11 cellular contexts compared by ENCODE assay signal in genomic region chr10:9828110-9828509, GRCh38.
"Had no signal": no experiment of that assay in that cellular context is flagged by ENCODE, and none has a peak within 500 bp of the region (broad histone marks: within the 10 kb centered on the region; RNA-seq: fewer than 3 reads in every experiment).

No MANE protein-coding gene starts in this region.

- FAIRE-seq: H1, H54 had no signal

- H3K9me3 ChIP-seq: HAP-1 had no signal

- ATAC-seq: GM23338, HCT116 had no signal

- H3K4me1 ChIP-seq: HAP-1 had no signal

- H3K27ac ChIP-seq: GM23248 had no signal

- H3K36me3 ChIP-seq: HAP-1 had no signal

- H3K27ac Mint-ChIP-seq: GM23338, H9, HFFc6 had no signal

- H3K4me2 ChIP-seq: GM23338 had no signal

- DNase-seq: GM23248, GOT3, H7, H9, HCEC 1CT, HFFc6 had no signal

- H3K9ac ChIP-seq: GM23248 had no signal

- H3K9me3 Mint-ChIP-seq: GM23338, H9 had no signal

- H3K4me3 Mint-ChIP-seq: GM23338, H9, HFFc6 had no signal

- H2AFZ ChIP-seq: GM23338 had no signal

- H3K4me3 ChIP-seq: GM23248, GM23338, HAP-1 had no signal
